8 cellular contexts compared by ENCODE assay signal in the genomic region with DNA sequence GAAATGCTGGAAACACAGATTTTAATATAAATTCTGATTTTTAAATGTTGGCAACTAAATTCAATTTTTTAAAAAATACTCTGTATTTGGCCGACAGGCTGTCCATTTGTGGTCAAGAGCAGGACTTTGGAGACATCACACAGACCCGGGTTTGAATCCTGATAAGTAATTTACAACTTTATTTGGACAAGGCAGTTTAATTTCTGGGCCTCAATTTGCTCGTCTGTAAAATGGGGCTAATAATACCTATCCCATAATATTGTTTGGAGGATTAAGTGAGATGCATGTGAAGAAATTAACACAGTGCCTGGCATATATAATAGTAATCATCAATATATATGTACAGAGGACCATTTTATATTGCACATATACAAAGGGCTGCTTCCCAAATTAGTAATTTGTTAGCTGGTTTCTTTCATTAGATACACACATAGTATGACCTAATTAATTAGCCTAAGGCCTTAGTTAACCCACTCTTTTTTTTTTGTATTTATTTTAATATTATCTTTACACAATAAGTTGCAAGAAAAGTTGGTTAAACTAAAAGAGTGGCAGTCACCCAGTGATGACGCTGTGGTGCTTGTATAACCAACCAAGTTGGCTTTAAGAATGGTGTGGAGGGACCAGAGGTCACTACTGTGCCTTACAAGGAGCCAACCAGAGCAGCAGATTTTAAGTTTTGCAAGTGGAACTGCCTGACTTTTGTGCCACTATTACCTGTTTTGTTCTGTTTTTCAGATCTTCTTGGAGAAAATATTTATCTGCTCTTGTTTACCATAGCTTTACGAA. TPM values are rescaled to one million over a fixed set of nuclear protein-coding genes. Genes with fewer than 3 reads are reported as not detected.
DNase-seq lines count a peak whose midpoint lies in the region; ATAC-seq and TF ChIP-seq lines count a peak whose summit lies in the region.

No MANE protein-coding gene starts in this region.

- H3K4me2 ChIP-seq in Karpas-422 (ENCODE audit: low read depth, low read length, poor library complexity, severe bottlenecking) = peak overlapping the region; percentile 96

- H3K27ac ChIP-seq in Karpas-422 (ENCODE audit: low read length) (peak overlapping the region; percentile 83), ascending aorta (peak overlapping the region; percentile 89), testis (peak overlapping the region; percentile 92 to 93)

- ATAC-seq in GM19043 (IDR thresholded peaks at IDR 0.05; ENCODE audit: low read depth, unreplicated experiment) = peak; percentile 39

- DNase-seq in AG20443 (ENCODE audit: low spot score) = peak; percentile 53
- DNase-seq in Karpas-422 = peak; percentile 79
- peak in 1 of 2 donors; percentile 72 for DNase-seq in ascending aorta (ENCODE audit: low spot score in 2 of 2)
- DNase-seq in kidney tubule cell (ENCODE audit: low spot score) = peak; percentile 29
- peak; percentile 38 for DNase-seq in testis
- DNase-seq in posterior vena cava (ENCODE audit: low spot score) = no peak
- no peak for DNase-seq in NCI-H345 (lab: John Stamatoyannopoulos, UW)

- H3K79me2 ChIP-seq in Karpas-422 (ENCODE audit: low read length) = peaks cover 90% of the 10 kb centered on the region

- H4K20me1 ChIP-seq in Karpas-422 (ENCODE audit: insufficient read depth, low read depth, low read length) = no peaks in the 10 kb centered on the region

- WGBS in testis, 2 donors = 30 to 46% methylated on average over 5 of the region's 5 CpGs

- H3K9me3 ChIP-seq in Karpas-422 (ENCODE audit: low read length) (no peaks in the 10 kb centered on the region), ascending aorta (no peaks in the 10 kb centered on the region), testis (no peaks in the 10 kb centered on the region)

- no peak for TF ChIP-seq POLR2A in testis (IDR thresholded peaks at IDR 0.05)

- TF ChIP-seq CTCF in ascending aorta (IDR thresholded peaks at IDR 0.05) (no peak), testis (IDR thresholded peaks at IDR 0.05) (no peak)

- no peak overlapping the region for H2AFZ ChIP-seq in Karpas-422 (ENCODE audit: low read length)

- intact Hi-C loops in ascending aorta (cut with DNase I) = loop anchor here (2.0 kb wide), 1 partner anchor 89 kb away; the partner anchor contains the start of genes CCPG1 and PIERCE2
- intact Hi-C loops in testis (cut with DNase I; ENCODE audit: low total_unique reads) = no loop called here
- intact Hi-C loops in posterior vena cava (cut with DNase I) = no loop called here

- H3K9ac ChIP-seq in Karpas-422 (ENCODE audit: low read length) = peak overlapping the region; percentile 95

- peaks cover 47% of the 10 kb centered on the region for H3K4me1 ChIP-seq in Karpas-422 (ENCODE audit: low read length)
- H3K4me1 ChIP-seq in ascending aorta = peaks cover 0 to 17% of the 10 kb centered on the region in 2 donors
- peaks cover 28% of the 10 kb centered on the region for H3K4me1 ChIP-seq in testis

- H3K27me3 ChIP-seq in Karpas-422 (ENCODE audit: low read length) = no peaks in the 10 kb centered on the region
- H3K27me3 ChIP-seq in ascending aorta = no peaks in the 10 kb centered on the region
- no peaks in the 10 kb centered on the region for H3K27me3 ChIP-seq in testis

- H3K9me2 ChIP-seq in Karpas-422 (replicated peaks; ENCODE audit: insufficient read depth, low read length) = no peaks in the 10 kb centered on the region

- H3K36me3 ChIP-seq in Karpas-422 (ENCODE audit: insufficient read depth, low read length) = peaks cover 9% of the 10 kb centered on the region; the same call in 1 of the 2 replicates
- peaks cover 0 to 2% of the 10 kb centered on the region in 2 donors for H3K36me3 ChIP-seq in ascending aorta
- no peaks in the 10 kb centered on the region for H3K36me3 ChIP-seq in testis (ENCODE audit: low read depth, missing control alignments)

- H3K4me3 ChIP-seq in Karpas-422 (ENCODE audit: low read length) (peak overlapping the region; percentile 94), ascending aorta (peak overlapping the region; percentile 65 to 71), testis (peak overlapping the region; percentile 70 to 87)

RNA-seq across cellular contexts. Expression of gene PIGB, which starts 0.7 kb away (rescaled TPM):
- 15.6 and 46.6 TPM in 2 replicates for total RNA-seq in Karpas-422 (2014; rRNA removed; shearing (Covaris generic); ENCODE audit: low replicate concordance)
- total RNA-seq in ascending aorta = 50.3 TPM
- 10 to 100 TPM; 13.7 to 14.3 TPM for total RNA-seq in testis
- polyA plus RNA-seq in testis (ENCODE audit: insufficient read depth, low read depth, low replicate concordance) = 12.8 TPM
- total RNA-seq in posterior vena cava = 10 to 100 TPM; 13.6 to 16.1 TPM

RNA-seq across cellular contexts. Expression of gene PIGBOS1, which starts 0.8 kb away (rescaled TPM):
- total RNA-seq in Karpas-422 (2014; rRNA removed; shearing (Covaris generic); ENCODE audit: low replicate concordance) = 17.1 and 18.2 TPM in 2 replicates
- 4.7 TPM for total RNA-seq in ascending aorta
- 10 to 100 TPM; 10.3 to 12.9 TPM for total RNA-seq in testis
- 11.9 TPM for polyA plus RNA-seq in testis (ENCODE audit: insufficient read depth, low read depth, low replicate concordance)
- 1 to 10 TPM; 8.5 to 8.7 TPM for total RNA-seq in posterior vena cava

RNA-seq across cellular contexts. Expression of gene RAB27A, which starts 30.1 kb away (rescaled TPM):
- 1.3 and 4.7 TPM in 2 replicates for total RNA-seq in Karpas-422 (2014; rRNA removed; shearing (Covaris generic); ENCODE audit: low replicate concordance)
- total RNA-seq in ascending aorta (17.9 TPM), testis (10 to 100 TPM; 13.1 to 13.7 TPM), posterior vena cava (10 to 100 TPM; 40.6 to 59.3 TPM)
- polyA plus RNA-seq in testis (ENCODE audit: insufficient read depth, low read depth, low replicate concordance) = 19.2 TPM

Comparison
In these comparisons a context has a peak if more than half of its experiments do, and no peak if none do; other contexts are left out.
1. DNase-seq: peak in AG20443 (single experiment), Karpas-422 (single experiment), kidney tubule cell (single experiment) and testis (single experiment); none in posterior vena cava (single experiment) and NCI-H345 (single experiment).
2. Peak in every context shown above with its lines, with median percentiles within 50 percentile points of each other: H3K27ac ChIP-seq and H3K4me3 ChIP-seq.